11 cellular contexts compared by ENCODE assay signal in genomic region chr4:26140150-26140898, GRCh38.
A peak's percentile ranks its signal among the peaks of the same experiment; 100 is the strongest.
DNase-seq lines count a peak whose midpoint lies in the region; TF ChIP-seq lines count a peak whose summit lies in the region.
"Had no signal": no experiment of that assay in that cellular context is flagged by ENCODE, and none has a peak within 500 bp of the region (broad histone marks: within the 10 kb centered on the region; RNA-seq: fewer than 3 reads in every experiment).

No MANE protein-coding gene starts in this region.

- no peaks in the 10 kb centered on the region for H3F3A ChIP-seq in PC-9 (ENCODE audit: insufficient read depth, low read depth)

- H2AFZ ChIP-seq in PC-9, result no peak overlapping the region

- CTCF ChIA-PET in PC-9 (lab: Charles Lee), result no interaction called here

- no peak for TF ChIP-seq EP300 in stomach (IDR thresholded peaks at IDR 0.05)

- peak; percentile 37 for DNase-seq in H7
- no peak for DNase-seq in T-helper 2 cell treated with Interferon-gamma antibody and Interleukin-4, amounts not matched to agents 5 μg/mL and 100 μg/mL, for 36 hours (ENCODE audit: low spot score)
- DNase-seq in fibroblast of the aortic adventitia (ENCODE audit: low read depth), result peak; percentile 22
- DNase-seq in stomach, result no peak
- DNase-seq in coronary artery (ENCODE audit: low spot score), result no peak
- no peak for DNase-seq in PC-9
- no peak for DNase-seq in RKO (ENCODE audit: low spot score)
- DNase-seq: activated CD8-positive, alpha-beta memory T cell treated with anti-CD3 and anti-CD28 coated beads, Interleukin-2, amount 50 U/mL, for 4 hours; NCI-H226; nucleus accumbens; SW 1271 had no signal

- H3K4me1 Mint-ChIP-seq in T-helper 2 cell treated with Interferon-gamma antibody and Interleukin-4, amounts not matched to agents 5 μg/mL and 100 μg/mL, for 36 hours (ENCODE audit: low read depth), result peaks cover 58% of the 10 kb centered on the region

- BruUV-seq in PC-9 (replicated peaks; lab: Mats Ljungman, UMichigan), result no TSS peak

- no peak for TF ChIP-seq POLR2A in stomach (IDR thresholded peaks at IDR 0.05)

- H3K9me3 ChIP-seq in stomach (no peaks in the 10 kb centered on the region), PC-9 (ENCODE audit: insufficient read depth, low read depth) (no peaks in the 10 kb centered on the region)

- H3K27ac Mint-ChIP-seq in T-helper 2 cell treated with Interferon-gamma antibody and Interleukin-4, amounts not matched to agents 5 μg/mL and 100 μg/mL, for 36 hours, result peak overlapping the region; percentile 29

- H3K27ac ChIP-seq in stomach, result peak overlapping the region; percentile 39 to 81 (median 75)
- peak overlapping the region in 1 of 2 donors; percentile 66 for H3K27ac ChIP-seq in coronary artery
- H3K27ac ChIP-seq in PC-9, result no peak overlapping the region

- WGBS in stomach, 5 donors, result 85 to 93% (median 89%) methylated on average over 8 of the region's 8 CpGs

- peaks cover 9% of the 10 kb centered on the region for H3K9me3 Mint-ChIP-seq in T-helper 2 cell treated with Interferon-gamma antibody and Interleukin-4, amounts not matched to agents 5 μg/mL and 100 μg/mL, for 36 hours

- no peak for TF ChIP-seq CTCF in fibroblast of the aortic adventitia (IDR thresholded peaks at IDR 0.05; ENCODE audit: insufficient read depth, low read length)
- no peak for TF ChIP-seq CTCF in stomach (IDR thresholded peaks at IDR 0.05)
- no peak for TF ChIP-seq CTCF in coronary artery (IDR thresholded peaks at IDR 0.05)
- no peak for TF ChIP-seq CTCF in PC-9 (conservative IDR thresholded peaks at IDR 0.05)

- H3K4me3 Mint-ChIP-seq in T-helper 2 cell treated with Interferon-gamma antibody and Interleukin-4, amounts not matched to agents 5 μg/mL and 100 μg/mL, for 36 hours, result peak overlapping the region; percentile 23

- H3K27me3 Mint-ChIP-seq in T-helper 2 cell treated with Interferon-gamma antibody and Interleukin-4, amounts not matched to agents 5 μg/mL and 100 μg/mL, for 36 hours (ENCODE audit: low read depth), result no peaks in the 10 kb centered on the region

- intact Hi-C loops in stomach (cut with DNase I; ENCODE audit: low total_unique reads) (no loop called here), PC-9 (cut with micrococcal nuclease; ENCODE audit: unreplicated experiment) (loop anchor here (5.0 kb wide), 1 partner anchor 97 kb away; no protein-coding TSS in a partner anchor)

- no peaks in the 10 kb centered on the region for H3K79me2 ChIP-seq in PC-9 (ENCODE audit: low read depth)

- POLR2A ChIA-PET in PC-9 (lab: Charles Lee; ENCODE audit: unreplicated experiment), result interaction anchor here (0.6 kb wide), 1 partner anchor 57 kb away, joined by 3 read pairs; no protein-coding TSS in a partner anchor

- H3K4me3 ChIP-seq in H7 (ENCODE audit: insufficient read depth, low read depth, low read length) (no peak overlapping the region), fibroblast of the aortic adventitia (ENCODE audit: low read depth, low read length) (no peak overlapping the region), stomach (no peak overlapping the region), coronary artery (no peak overlapping the region), PC-9 (no peak overlapping the region)

- H3K9me2 ChIP-seq in PC-9 (ENCODE audit: insufficient read depth), result no peaks in the 10 kb centered on the region

- no peak overlapping the region for H3K4me2 ChIP-seq in PC-9

- H3K27me3 ChIP-seq in H7 (ENCODE audit: control insufficient read depth, insufficient read depth, low read length), result no peaks in the 10 kb centered on the region
- no peaks in the 10 kb centered on the region for H3K27me3 ChIP-seq in stomach
- no peaks in the 10 kb centered on the region for H3K27me3 ChIP-seq in PC-9 (ENCODE audit: insufficient read depth, low read depth)

- H4K20me1 ChIP-seq in PC-9 (ENCODE audit: insufficient read depth), result no peaks in the 10 kb centered on the region

- H3K36me3 ChIP-seq in H7 (replicated peaks; ENCODE audit: control insufficient read depth, insufficient read depth, low read length), result no peaks in the 10 kb centered on the region
- no peaks in the 10 kb centered on the region for H3K36me3 ChIP-seq in stomach
- H3K36me3 ChIP-seq in PC-9 (ENCODE audit: low read depth), result no peaks in the 10 kb centered on the region

- H3K4me1 ChIP-seq in stomach (peaks cover 0 to 24% (median 15%) of the 10 kb centered on the region in 4 donors), PC-9 (replicated peaks; ENCODE audit: insufficient read depth) (no peaks in the 10 kb centered on the region; the same call in 1 of the 2 replicates)

- H3K36me3 Mint-ChIP-seq in T-helper 2 cell treated with Interferon-gamma antibody and Interleukin-4, amounts not matched to agents 5 μg/mL and 100 μg/mL, for 36 hours (ENCODE audit: low read depth), result peaks cover 21% of the 10 kb centered on the region

Comparison
In these comparisons a context has a peak if more than half of its experiments do, and no peak if none do; other contexts are left out.
1. DNase-seq: peak in H7 (single experiment) and fibroblast of the aortic adventitia (single experiment); none in T-helper 2 cell treated with Interferon-gamma antibody and Interleukin-4, amounts not matched to agents 5 μg/mL and 100 μg/mL, for 36 hours (single experiment), stomach (single experiment), coronary artery (single experiment), PC-9 (0 of 2) and RKO (single experiment).